27 cellular contexts compared by ENCODE assay signal in genomic region chr10:44361080-44361479, GRCh38. TPM values are rescaled to one million over a fixed set of nuclear protein-coding genes. Genes with fewer than 3 reads are reported as not detected.
"Had no signal": no experiment of that assay in that cellular context is flagged by ENCODE, and none has a peak within 500 bp of the region (broad histone marks: within the 10 kb centered on the region; RNA-seq: fewer than 3 reads in every experiment).

No MANE protein-coding gene starts in this region.

- H3K27me3 Mint-ChIP-seq: activated CD4-positive, alpha-beta T cell treated with anti-CD3 and anti-CD28 coated beads, Interleukin-2, amount 10 ng/mL, durations not matched to agents 24 days and 14 days; activated naive CD8-positive, alpha-beta T cell treated with anti-CD3 and anti-CD28 coated beads, Interleukin-2, amount 10 ng/mL, durations not matched to agents 7 days and 5 days; activated T-cell treated with anti-CD3 and anti-CD28 coated beads, Interleukin-2, amount 50 U/mL, for 24 hours had no signal

- H3K4me2 ChIP-seq: hepatocyte had no signal

- H2AFZ ChIP-seq: hepatocyte had no signal

- H3K27ac ChIP-seq: body of pancreas, colonic mucosa, epithelial cell of prostate, esophagus squamous epithelium, gastroesophageal sphincter, heart right ventricle, hepatocyte had no signal

- H3K9me3 Mint-ChIP-seq: activated CD4-positive, alpha-beta memory T cell treated with anti-CD3 and anti-CD28 coated beads for 36 hours; activated CD4-positive, alpha-beta T cell treated with anti-CD3 and anti-CD28 coated beads, Interleukin-2, amount 10 ng/mL, durations not matched to agents 24 days and 14 days; activated naive CD4-positive, alpha-beta T cell treated with anti-CD3 and anti-CD28 coated beads, Interleukin-2, amount 10 ng/mL, durations not matched to agents 7 days and 5 days; activated naive CD4-positive, alpha-beta T cell treated with anti-CD3 and anti-CD28 coated beads, Interleukin-2, amount 50 U/mL, for 72 hours; activated naive CD8-positive, alpha-beta T cell treated with anti-CD3 and anti-CD28 coated beads, Interleukin-2, amount 10 ng/mL, durations not matched to agents 7 days and 5 days; activated T-cell treated with anti-CD3 and anti-CD28 coated beads, Interleukin-2, amount 50 U/mL, for 24 hours; activated T-cell treated with anti-CD3 and anti-CD28 coated beads, Interleukin-2, amount 50 U/mL, for 72 hours had no signal

- H3K4me3 Mint-ChIP-seq: activated CD4-positive, alpha-beta memory T cell treated with anti-CD3 and anti-CD28 coated beads for 36 hours; activated CD4-positive, alpha-beta T cell treated with anti-CD3 and anti-CD28 coated beads for 36 hours; activated CD4-positive, alpha-beta T cell treated with anti-CD3 and anti-CD28 coated beads, Interleukin-2, amount 10 ng/mL, durations not matched to agents 24 days and 14 days; activated naive CD4-positive, alpha-beta T cell treated with anti-CD3 and anti-CD28 coated beads, Interleukin-2, amount 10 ng/mL, durations not matched to agents 7 days and 5 days; activated naive CD8-positive, alpha-beta T cell treated with anti-CD3 and anti-CD28 coated beads, Interleukin-2, amount 10 ng/mL, durations not matched to agents 7 days and 5 days; activated T-cell treated with anti-CD3 and anti-CD28 coated beads, Interleukin-2, amount 50 U/mL, for 24 hours; activated T-cell treated with anti-CD3 and anti-CD28 coated beads, Interleukin-2, amount 50 U/mL, for 72 hours had no signal

- H3K4me1 ChIP-seq: colonic mucosa had no signal

- H3K36me3 ChIP-seq: colonic mucosa, esophagus squamous epithelium, gastroesophageal sphincter had no signal

- DNase-seq: activated CD4-positive, alpha-beta memory T cell treated with anti-CD3 and anti-CD28 coated beads for 36 hours; activated CD4-positive, alpha-beta T cell treated with anti-CD3 and anti-CD28 coated beads for 36 hours; activated CD4-positive, alpha-beta T cell treated with anti-CD3 and anti-CD28 coated beads, Interleukin-2, amount 10 ng/mL, durations not matched to agents 24 days and 14 days; activated CD4-positive, CD25-positive, alpha-beta regulatory T cell; activated CD4-positive, CD25-positive, alpha-beta regulatory T cell treated with anti-CD3 and anti-CD28 coated beads, Interleukin-2, amount 50 U/mL, for 72 hours; activated CD8-positive, alpha-beta memory T cell treated with anti-CD3 and anti-CD28 coated beads, Interleukin-2, amount 50 U/mL, for 48 hours; activated gamma-delta T cell; activated naive CD4-positive, alpha-beta T cell; activated naive CD4-positive, alpha-beta T cell treated with anti-CD3 and anti-CD28 coated beads, Interleukin-2, amount 10 ng/mL, durations not matched to agents 7 days and 5 days; activated naive CD8-positive, alpha-beta T cell treated with anti-CD3 and anti-CD28 coated beads, Interleukin-2, amount 10 ng/mL, durations not matched to agents 7 days and 5 days; activated T-cell treated with anti-CD3 and anti-CD28 coated beads for 4 hours; activated T-cell treated with anti-CD3 and anti-CD28 coated beads, Interleukin-2, amount 50 U/mL, for 24 hours; activated T-cell treated with anti-CD3 and anti-CD28 coated beads, Interleukin-2, amount 50 U/mL, for 72 hours; amniotic stem cell; anterior cingulate cortex; body of pancreas; caudate nucleus; colonic mucosa; effector CD8-positive, alpha-beta T cell; esophagus squamous epithelium; foreskin melanocyte; heart right ventricle; T-helper 2 cell had no signal

- H3K4me3 ChIP-seq: body of pancreas, colonic mucosa, esophagus squamous epithelium, gastroesophageal sphincter, heart right ventricle, hepatocyte had no signal

- H3K4me1 Mint-ChIP-seq: activated CD4-positive, alpha-beta T cell treated with anti-CD3 and anti-CD28 coated beads for 36 hours; activated CD4-positive, alpha-beta T cell treated with anti-CD3 and anti-CD28 coated beads, Interleukin-2, amount 10 ng/mL, durations not matched to agents 24 days and 14 days; activated naive CD4-positive, alpha-beta T cell treated with anti-CD3 and anti-CD28 coated beads, Interleukin-2, amount 10 ng/mL, durations not matched to agents 7 days and 5 days; activated naive CD8-positive, alpha-beta T cell treated with anti-CD3 and anti-CD28 coated beads, Interleukin-2, amount 10 ng/mL, durations not matched to agents 7 days and 5 days had no signal

- ATAC-seq: activated CD4-positive, alpha-beta T cell treated with anti-CD3 and anti-CD28 coated beads for 36 hours; activated naive CD4-positive, alpha-beta T cell treated with anti-CD3 and anti-CD28 coated beads, Interleukin-2, amount 50 U/mL, for 72 hours; activated T-cell treated with anti-CD3 and anti-CD28 coated beads, Interleukin-2, amount 50 U/mL, for 72 hours; body of pancreas; gastroesophageal sphincter; heart right ventricle had no signal

- H3K36me3 Mint-ChIP-seq: activated CD4-positive, alpha-beta memory T cell treated with anti-CD3 and anti-CD28 coated beads for 36 hours; activated naive CD4-positive, alpha-beta T cell treated with anti-CD3 and anti-CD28 coated beads, Interleukin-2, amount 10 ng/mL, durations not matched to agents 7 days and 5 days; activated naive CD4-positive, alpha-beta T cell treated with anti-CD3 and anti-CD28 coated beads, Interleukin-2, amount 50 U/mL, for 72 hours; activated naive CD8-positive, alpha-beta T cell treated with anti-CD3 and anti-CD28 coated beads, Interleukin-2, amount 10 ng/mL, durations not matched to agents 7 days and 5 days had no signal

- H3K27ac Mint-ChIP-seq: activated CD4-positive, alpha-beta memory T cell treated with anti-CD3 and anti-CD28 coated beads for 36 hours; activated CD4-positive, alpha-beta T cell treated with anti-CD3 and anti-CD28 coated beads for 36 hours; activated CD4-positive, alpha-beta T cell treated with anti-CD3 and anti-CD28 coated beads, Interleukin-2, amount 10 ng/mL, durations not matched to agents 24 days and 14 days; activated naive CD4-positive, alpha-beta T cell treated with anti-CD3 and anti-CD28 coated beads, Interleukin-2, amount 10 ng/mL, durations not matched to agents 7 days and 5 days; activated naive CD4-positive, alpha-beta T cell treated with anti-CD3 and anti-CD28 coated beads, Interleukin-2, amount 50 U/mL, for 72 hours; activated naive CD8-positive, alpha-beta T cell treated with anti-CD3 and anti-CD28 coated beads, Interleukin-2, amount 10 ng/mL, durations not matched to agents 7 days and 5 days; activated T-cell treated with anti-CD3 and anti-CD28 coated beads, Interleukin-2, amount 50 U/mL, for 24 hours; activated T-cell treated with anti-CD3 and anti-CD28 coated beads, Interleukin-2, amount 50 U/mL, for 72 hours had no signal

- H3K9me3 ChIP-seq: body of pancreas, colonic mucosa, esophagus squamous epithelium, gastroesophageal sphincter, heart right ventricle had no signal

- H3K27me3 ChIP-seq: body of pancreas, colonic mucosa, esophagus squamous epithelium, gastroesophageal sphincter, heart right ventricle, hepatocyte had no signal

RNA-seq across cellular contexts. Expression of gene CXCL12, which starts 23.8 kb away (rescaled TPM):
- total RNA-seq: activated CD4-positive, alpha-beta memory T cell treated with anti-CD3 and anti-CD28 coated beads for 36 hours; activated CD4-positive, alpha-beta T cell treated with anti-CD3 and anti-CD28 coated beads for 36 hours; activated CD4-positive, alpha-beta T cell treated with anti-CD3 and anti-CD28 coated beads, Interleukin-2, amount 10 ng/mL, durations not matched to agents 24 days and 14 days; activated naive CD8-positive, alpha-beta T cell treated with anti-CD3 and anti-CD28 coated beads, Interleukin-2, amount 10 ng/mL, durations not matched to agents 7 days and 5 days; activated T-cell treated with anti-CD3 and anti-CD28 coated beads, Interleukin-2, amount 50 U/mL, for 72 hours had no signal
